In the genomic region with DNA sequence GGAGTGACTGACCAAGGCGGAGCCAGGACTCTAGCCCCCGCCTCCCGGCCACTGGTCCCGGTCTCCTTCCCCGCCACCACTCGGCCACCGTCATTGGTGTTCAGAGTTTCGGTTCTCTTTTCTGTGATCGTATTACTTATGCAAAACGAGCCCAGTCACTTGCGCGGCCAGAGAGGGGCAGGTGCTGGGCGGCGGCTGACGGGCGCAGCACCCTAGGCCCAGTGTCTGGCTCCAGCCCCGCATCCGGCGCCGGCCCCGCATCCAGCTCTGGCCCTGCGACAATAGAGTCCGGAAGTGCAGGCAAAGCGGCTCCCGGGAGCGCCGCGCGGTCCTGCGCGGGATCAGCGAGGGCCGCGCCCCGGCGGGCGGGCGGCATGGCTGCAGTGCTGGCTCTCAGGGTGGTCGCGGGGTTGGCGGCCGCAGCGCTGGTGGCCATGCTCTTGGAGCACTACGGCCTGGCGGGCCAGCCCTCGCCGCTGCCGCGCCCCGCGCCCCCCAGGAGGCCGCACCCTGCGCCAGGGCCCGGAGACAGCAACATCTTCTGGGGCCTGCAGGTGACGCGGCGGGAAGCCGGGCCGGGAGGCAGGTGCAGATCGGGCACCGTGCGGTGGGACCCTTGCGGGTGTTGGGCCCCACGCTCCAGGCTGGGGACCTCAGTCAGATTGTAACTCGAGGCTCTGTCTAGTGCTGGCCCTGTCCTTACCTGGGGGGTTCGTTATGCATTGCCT, we compare ENCODE assay signal across 8 cellular contexts. TPM values are rescaled to one million over a fixed set of nuclear protein-coding genes. Genes with fewer than 3 reads are reported as not detected.
A peak's percentile ranks its signal among the peaks of the same experiment; 100 is the strongest.
DNase-seq lines count a peak whose midpoint lies in the region; ATAC-seq and TF ChIP-seq lines count a peak whose summit lies in the region.

TMEM62 (plus strand) TSS at position 158 of the 728 bp plus-strand sequence; CDS start at position 375, 217 bp downstream.

- DNase-seq in AG09309 (ENCODE audit: low read depth) (peak; percentile 1), NCI-H524 (lab: John Stamatoyannopoulos, UW) (peak; percentile 24 to 49), dedifferentiated amniotic fluid mesenchymal stem cell (ENCODE audit: extremely low spot score) (peak; percentile 38), left kidney (ENCODE audit: low read depth, low spot score) (peak; percentile 91)
- DNase-seq in activated CD4-positive, alpha-beta T cell treated with anti-CD3 and anti-CD28 coated beads, Interleukin-2, amount 10 ng/mL, durations not matched to agents 7 days and 5 days: peak; percentile 71
- peak; percentile 39 for DNase-seq in stimulated activated CD4-positive, alpha-beta T cell treated with anti-CD3 and anti-CD28 coated beads, Interleukin-2, amount 100 ng/mL, for 4 hours (ENCODE audit: low read depth)

- peak; percentile 88 for ATAC-seq in GM18868 (IDR thresholded peaks at IDR 0.05; ENCODE audit: unreplicated experiment)
- peak; percentile 92 for ATAC-seq in HG03097 (IDR thresholded peaks at IDR 0.05; ENCODE audit: low FRiP score, unreplicated experiment)

- H3K4me3 Mint-ChIP-seq in activated CD4-positive, alpha-beta T cell treated with anti-CD3 and anti-CD28 coated beads, Interleukin-2, amount 10 ng/mL, durations not matched to agents 7 days and 5 days: peak within 1 kb of the TSS; percentile 92

- H3K27me3 Mint-ChIP-seq in activated CD4-positive, alpha-beta T cell treated with anti-CD3 and anti-CD28 coated beads, Interleukin-2, amount 10 ng/mL, durations not matched to agents 7 days and 5 days: peaks cover 14% of the 10 kb centered on the region

- CTCF ChIA-PET in activated CD4-positive, alpha-beta T cell treated with anti-CD3 and anti-CD28 coated beads, Interleukin-2, amount 10 ng/mL, durations not matched to agents 7 days and 5 days (lab: Charles Lee): interaction anchor here (0.9 to 1.4 kb wide), 2 partner anchors 11 to 27 kb away, joined by 3 to 4 read pairs; no protein-coding TSS in a partner anchor

- H3K27ac Mint-ChIP-seq in activated CD4-positive, alpha-beta T cell treated with anti-CD3 and anti-CD28 coated beads, Interleukin-2, amount 10 ng/mL, durations not matched to agents 7 days and 5 days: peak within 1 kb of the TSS; percentile 95

- H3K4me1 Mint-ChIP-seq in activated CD4-positive, alpha-beta T cell treated with anti-CD3 and anti-CD28 coated beads, Interleukin-2, amount 10 ng/mL, durations not matched to agents 7 days and 5 days: peaks cover 28% of the 10 kb centered on the region

- POLR2A ChIA-PET in activated CD4-positive, alpha-beta T cell treated with anti-CD3 and anti-CD28 coated beads, Interleukin-2, amount 10 ng/mL, durations not matched to agents 7 days and 5 days (lab: Charles Lee): interaction anchor here (0.6 kb wide), 1 partner anchor 21 kb away, joined by 3 read pairs; no protein-coding TSS in a partner anchor

- peaks cover 4% of the 10 kb centered on the region for H3K9me3 Mint-ChIP-seq in activated CD4-positive, alpha-beta T cell treated with anti-CD3 and anti-CD28 coated beads, Interleukin-2, amount 10 ng/mL, durations not matched to agents 7 days and 5 days

- H3K36me3 Mint-ChIP-seq in activated CD4-positive, alpha-beta T cell treated with anti-CD3 and anti-CD28 coated beads, Interleukin-2, amount 10 ng/mL, durations not matched to agents 7 days and 5 days (ENCODE audit: low read depth): peaks cover 31% of the 10 kb centered on the region

- peak within 1 kb of the TSS; percentile 72 for H3K4me3 ChIP-seq in AG09309 (ENCODE audit: control insufficient read depth, low read depth, low read length)

- TF ChIP-seq CTCF in AG09309 (IDR thresholded peaks at IDR 0.05; ENCODE audit: control insufficient read depth, insufficient read depth, low read depth, low read length, missing control alignments): no peak

RNA-seq across cellular contexts. Expression of gene TMEM62, which starts in this region (rescaled TPM):
- total RNA-seq in activated CD4-positive, alpha-beta T cell treated with anti-CD3 and anti-CD28 coated beads, Interleukin-2, amount 10 ng/mL, durations not matched to agents 7 days and 5 days: 10 to 100 TPM; 15.3 to 18.5 TPM

Comparison
In these comparisons a context has a peak if more than half of its experiments do, and no peak if none do; other contexts are left out.
1. Peak in every context shown above with its lines: DNase-seq, ATAC-seq and H3K4me3 ChIP-seq.
2. DNase-seq: peak in every context shown above with its lines; median percentile 91 in left kidney; 71 in activated CD4-positive, alpha-beta T cell treated with anti-CD3 and anti-CD28 coated beads, Interleukin-2, amount 10 ng/mL, durations not matched to agents 7 days and 5 days; 39 in stimulated activated CD4-positive, alpha-beta T cell treated with anti-CD3 and anti-CD28 coated beads, Interleukin-2, amount 100 ng/mL, for 4 hours; 38 in dedifferentiated amniotic fluid mesenchymal stem cell; 36 in NCI-H524; 1 in AG09309.